ENCODE assay signal across 19 cellular contexts in genomic region chr17:2459917-2460271, GRCh38. TPM values are rescaled to one million over a fixed set of nuclear protein-coding genes. Genes with fewer than 3 reads are reported as not detected.
DNase-seq lines count a peak whose midpoint lies in the region; ATAC-seq and TF ChIP-seq lines count a peak whose summit lies in the region.
"Had no signal": no experiment of that assay in that cellular context is flagged by ENCODE, and none has a peak within 500 bp of the region (broad histone marks: within the 10 kb centered on the region; RNA-seq: fewer than 3 reads in every experiment).

No MANE protein-coding gene starts in this region.

- no peaks in the 10 kb centered on the region for H3K27me3 Mint-ChIP-seq in HFFc6 (ENCODE audit: insufficient read depth)
- H3K27me3 Mint-ChIP-seq in T-helper 2 cell treated with Interferon-gamma antibody and Interleukin-4, amounts not matched to agents 5 μg/mL and 100 μg/mL, for 36 hours (ENCODE audit: low read depth): no peaks in the 10 kb centered on the region
- H3K27me3 Mint-ChIP-seq: activated naive CD4-positive, alpha-beta T cell treated with anti-CD3 and anti-CD28 coated beads, Interleukin-2, amount 50 U/mL, for 24 hours had no signal

- H3K36me3 Mint-ChIP-seq in HFFc6 (ENCODE audit: low read depth): peaks cover 14% of the 10 kb centered on the region; the same call in 1 of the 2 replicates
- peaks cover 95% of the 10 kb centered on the region for H3K36me3 Mint-ChIP-seq in stimulated activated effector memory CD8-positive, alpha-beta T cell treated with anti-CD3 and anti-CD28 coated beads, Interleukin-12 subunit alpha, Interleukin-12 subunit beta, amount 100 ng/mL, for 72 hours
- peaks cover 35% of the 10 kb centered on the region for H3K36me3 Mint-ChIP-seq in T-helper 2 cell treated with Interferon-gamma antibody and Interleukin-4, amounts not matched to agents 5 μg/mL and 100 μg/mL, for 36 hours (ENCODE audit: low read depth)

- peak overlapping the region; percentile 86 for H3K27ac Mint-ChIP-seq in HFFc6
- H3K27ac Mint-ChIP-seq in stimulated activated effector memory CD8-positive, alpha-beta T cell treated with anti-CD3 and anti-CD28 coated beads, Interleukin-12 subunit alpha, Interleukin-12 subunit beta, amount 100 ng/mL, for 72 hours: peak overlapping the region; percentile 71
- no peak overlapping the region for H3K27ac Mint-ChIP-seq in T-helper 2 cell treated with Interferon-gamma antibody and Interleukin-4, amounts not matched to agents 5 μg/mL and 100 μg/mL, for 36 hours
- H3K27ac Mint-ChIP-seq: activated naive CD4-positive, alpha-beta T cell treated with anti-CD3 and anti-CD28 coated beads, Interleukin-2, amount 50 U/mL, for 24 hours had no signal

- no peak for TF ChIP-seq CTCF in HFFc6 (IDR thresholded peaks at IDR 0.05)
- no peak for TF ChIP-seq CTCF in coronary artery (IDR thresholded peaks at IDR 0.05)

- peaks cover 23% of the 10 kb centered on the region for H3K4me1 Mint-ChIP-seq in HFFc6 (ENCODE audit: low read depth)
- H3K4me1 Mint-ChIP-seq in stimulated activated effector memory CD8-positive, alpha-beta T cell treated with anti-CD3 and anti-CD28 coated beads, Interleukin-12 subunit alpha, Interleukin-12 subunit beta, amount 100 ng/mL, for 72 hours: peaks cover 17% of the 10 kb centered on the region
- peaks cover 2% of the 10 kb centered on the region for H3K4me1 Mint-ChIP-seq in T-helper 2 cell treated with Interferon-gamma antibody and Interleukin-4, amounts not matched to agents 5 μg/mL and 100 μg/mL, for 36 hours (ENCODE audit: low read depth)
- H3K4me1 Mint-ChIP-seq: activated naive CD4-positive, alpha-beta T cell treated with anti-CD3 and anti-CD28 coated beads, Interleukin-2, amount 50 U/mL, for 24 hours had no signal

- DNase-seq in NCI-H82 (lab: John Stamatoyannopoulos, UW): peak; percentile 40
- DNase-seq in NCI-H82 treated with DMSO at 0.1 percent for 48 hours (lab: John Stamatoyannopoulos, UW; ENCODE audit: unreplicated experiment): no peak
- DNase-seq in HFFc6: no peak
- no peak for DNase-seq in coronary artery (ENCODE audit: low spot score)
- DNase-seq in stimulated activated effector memory CD8-positive, alpha-beta T cell treated with anti-CD3 and anti-CD28 coated beads, Interleukin-12 subunit alpha, Interleukin-12 subunit beta, amount 100 ng/mL, for 72 hours (ENCODE audit: low spot score in 2 of 2): no peak
- no peak for DNase-seq in T-helper 2 cell treated with Interferon-gamma antibody and Interleukin-4, amounts not matched to agents 5 μg/mL and 100 μg/mL, for 36 hours (ENCODE audit: low spot score)
- no peak for DNase-seq in NCI-H69 (lab: John Stamatoyannopoulos, UW)
- DNase-seq: erythroblast; glutamatergic neuron; Karpas-422; left lung; NCI-H1092 treated with DMSO at 0.1 percent for 48 hours; NCI-H524; SHP77; stimulated activated naive CD4-positive, alpha-beta T cell treated with Interleukin-2 at 50 U/mL for 16 hours had no signal

- H3K4me3 ChIP-seq in coronary artery: no peak overlapping the region
- H3K4me3 ChIP-seq: BLaER1, left lung, mucosa of descending colon had no signal

- H3K4me3 Mint-ChIP-seq in HFFc6: no peak overlapping the region; the same call in 1 of the 2 replicates
- peak overlapping the region; percentile 10 for H3K4me3 Mint-ChIP-seq in stimulated activated effector memory CD8-positive, alpha-beta T cell treated with anti-CD3 and anti-CD28 coated beads, Interleukin-12 subunit alpha, Interleukin-12 subunit beta, amount 100 ng/mL, for 72 hours
- H3K4me3 Mint-ChIP-seq in T-helper 2 cell treated with Interferon-gamma antibody and Interleukin-4, amounts not matched to agents 5 μg/mL and 100 μg/mL, for 36 hours: no peak overlapping the region
- H3K4me3 Mint-ChIP-seq: activated naive CD4-positive, alpha-beta T cell treated with anti-CD3 and anti-CD28 coated beads, Interleukin-2, amount 50 U/mL, for 24 hours had no signal

- no peaks in the 10 kb centered on the region for H3K9me3 Mint-ChIP-seq in HFFc6
- H3K9me3 Mint-ChIP-seq in stimulated activated effector memory CD8-positive, alpha-beta T cell treated with anti-CD3 and anti-CD28 coated beads, Interleukin-12 subunit alpha, Interleukin-12 subunit beta, amount 100 ng/mL, for 72 hours: no peaks in the 10 kb centered on the region
- H3K9me3 Mint-ChIP-seq in T-helper 2 cell treated with Interferon-gamma antibody and Interleukin-4, amounts not matched to agents 5 μg/mL and 100 μg/mL, for 36 hours: no peaks in the 10 kb centered on the region
- H3K9me3 Mint-ChIP-seq: activated naive CD4-positive, alpha-beta T cell treated with anti-CD3 and anti-CD28 coated beads, Interleukin-2, amount 50 U/mL, for 24 hours had no signal

- ATAC-seq in stimulated activated effector memory CD8-positive, alpha-beta T cell treated with anti-CD3 and anti-CD28 coated beads, Interleukin-12 subunit alpha, Interleukin-12 subunit beta, amount 100 ng/mL, for 72 hours: peak; percentile 99
- no peak for ATAC-seq in HG02571 (IDR thresholded peaks at IDR 0.05; ENCODE audit: unreplicated experiment)

- H3K27ac ChIP-seq in coronary artery: peak overlapping the region; percentile 23 to 43
- H3K27ac ChIP-seq: BLaER1 had no signal

RNA-seq across cellular contexts. Expression of gene METTL16, which starts 51.8 kb away (rescaled TPM):
- total RNA-seq in HFFc6 (2021; fragmentation: NEBNext Ultra II Directional; extraction: Animal tissue kit (Norgen Biotek cat#: 25700)): 10 to 100 TPM; 21.7 to 25.7 (median 24.1) TPM

RNA-seq across cellular contexts. Expression of gene MNT, which starts 59.0 kb away (rescaled TPM):
- total RNA-seq in HFFc6 (2021; fragmentation: NEBNext Ultra II Directional; extraction: Animal tissue kit (Norgen Biotek cat#: 25700)): 10 to 100 TPM; 19.4 to 25.4 (median 21.9) TPM
